17 cellular contexts compared by ENCODE assay signal in the genomic region with DNA sequence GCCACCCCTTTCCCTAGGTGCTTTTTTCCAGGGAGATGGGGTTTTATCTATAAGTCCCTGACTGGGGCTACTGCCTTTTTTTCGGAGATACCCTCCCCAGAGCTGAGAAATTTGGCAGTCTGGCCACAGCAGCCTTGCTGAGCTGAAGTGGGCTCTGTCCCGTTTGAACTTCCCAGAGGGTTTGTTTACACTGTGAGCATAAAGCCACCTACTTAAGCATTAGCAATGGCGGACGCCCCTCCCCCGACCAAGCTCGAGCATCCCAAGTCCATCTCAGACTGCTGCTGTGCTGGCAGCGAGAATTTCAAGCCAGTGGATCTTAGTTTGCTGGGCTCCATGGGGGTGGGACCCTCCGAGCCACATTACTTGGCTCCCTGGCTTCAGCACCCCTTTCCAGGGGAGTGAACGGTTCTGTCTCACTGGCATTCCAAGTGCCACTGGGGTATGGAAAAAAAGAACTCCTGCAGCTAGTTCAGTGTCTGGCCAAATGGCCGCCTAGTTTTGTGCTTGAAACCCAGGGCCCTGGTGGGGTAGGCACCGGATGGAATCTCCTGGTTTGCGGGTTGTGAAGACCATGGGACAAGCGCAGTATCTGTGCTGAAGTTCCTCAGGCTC.
"Had no signal": no experiment of that assay in that cellular context is flagged by ENCODE, and none has a peak within 500 bp of the region (broad histone marks: within the 10 kb centered on the region; RNA-seq: fewer than 3 reads in every experiment).

No MANE protein-coding gene starts in this region.

- H3K4me3 Mint-ChIP-seq: naive thymus-derived CD4-positive, alpha-beta T cell; stimulated activated effector memory CD8-positive, alpha-beta T cell treated with anti-CD3 and anti-CD28 coated beads, Interleukin-12 subunit alpha, Interleukin-12 subunit beta, amount 100 ng/mL, for 72 hours; stimulated activated naive CD8-positive, alpha-beta T cell treated with anti-CD3 and anti-CD28 coated beads, Interleukin-15, Interleukin-2, amounts not matched to agents 100 ng/mL and 50 ng/mL, for 24 hours had no signal

- H3K27me3 ChIP-seq: testis, upper lobe of right lung, vagina had no signal

- H3K36me3 ChIP-seq: heart left ventricle, tibial nerve, upper lobe of right lung, vagina had no signal

- ATAC-seq: esophagus mucosa; heart left ventricle; naive thymus-derived CD4-positive, alpha-beta T cell; right cardiac atrium; stimulated activated effector memory CD8-positive, alpha-beta T cell treated with anti-CD3 and anti-CD28 coated beads, Interleukin-12 subunit alpha, Interleukin-12 subunit beta, amount 100 ng/mL, for 72 hours; upper lobe of right lung had no signal

- DNase-seq: effector CD8-positive, alpha-beta T cell; hypothalamus; kidney glomerular epithelial cell; naive thymus-derived CD4-positive, alpha-beta T cell; stimulated activated CD4-positive, alpha-beta T cell treated with anti-CD3 and anti-CD28 coated beads, Interleukin-2, amount 100 ng/mL, for 48 hours; stimulated activated CD8-positive, alpha-beta memory T cell treated with anti-CD3 and anti-CD28 coated beads, Interleukin-4, amount 100 ng/mL, for 48 hours; testis; upper lobe of right lung had no signal

- H3K4me3 ChIP-seq: coronary artery, heart left ventricle, smooth muscle cell, testis, tibial nerve, upper lobe of right lung, vagina had no signal

- H3K36me3 Mint-ChIP-seq: naive thymus-derived CD4-positive, alpha-beta T cell; stimulated activated effector memory CD8-positive, alpha-beta T cell treated with anti-CD3 and anti-CD28 coated beads, Interleukin-12 subunit alpha, Interleukin-12 subunit beta, amount 100 ng/mL, for 72 hours had no signal

- H3K9me3 ChIP-seq: heart left ventricle, testis, tibial nerve, upper lobe of right lung, vagina had no signal

- H3K27ac ChIP-seq: coronary artery, heart left ventricle, testis, tibial nerve, upper lobe of right lung, vagina had no signal

- H3K27ac Mint-ChIP-seq: naive thymus-derived CD4-positive, alpha-beta T cell; stimulated activated effector memory CD8-positive, alpha-beta T cell treated with anti-CD3 and anti-CD28 coated beads, Interleukin-12 subunit alpha, Interleukin-12 subunit beta, amount 100 ng/mL, for 72 hours; stimulated activated naive CD8-positive, alpha-beta T cell treated with anti-CD3 and anti-CD28 coated beads, Interleukin-15, Interleukin-2, amounts not matched to agents 100 ng/mL and 50 ng/mL, for 24 hours had no signal

- H3K27me3 Mint-ChIP-seq: naive thymus-derived CD4-positive, alpha-beta T cell; stimulated activated naive CD8-positive, alpha-beta T cell treated with anti-CD3 and anti-CD28 coated beads, Interleukin-15, Interleukin-2, amounts not matched to agents 100 ng/mL and 50 ng/mL, for 24 hours had no signal

- H3K4me1 Mint-ChIP-seq: naive thymus-derived CD4-positive, alpha-beta T cell; stimulated activated effector memory CD8-positive, alpha-beta T cell treated with anti-CD3 and anti-CD28 coated beads, Interleukin-12 subunit alpha, Interleukin-12 subunit beta, amount 100 ng/mL, for 72 hours had no signal

- H3K9me3 Mint-ChIP-seq: stimulated activated naive CD8-positive, alpha-beta T cell treated with anti-CD3 and anti-CD28 coated beads, Interleukin-15, Interleukin-2, amounts not matched to agents 100 ng/mL and 50 ng/mL, for 24 hours had no signal

- H3K4me1 ChIP-seq: heart left ventricle, testis, tibial nerve, upper lobe of right lung, vagina had no signal
